7 cellular contexts compared by ENCODE assay signal in genomic region chr1:100868364-100868995, GRCh38. TPM values are rescaled to one million over a fixed set of nuclear protein-coding genes. Genes with fewer than 3 reads are reported as not detected.
DNase-seq lines count a peak whose midpoint lies in the region; ATAC-seq, FAIRE-seq and TF ChIP-seq lines count a peak whose summit lies in the region.

No MANE protein-coding gene starts in this region.

- H3K4me3 ChIP-seq in kidney (ENCODE audit: low read length in 2 of 2) = peak overlapping the region in 1 of 2 donors; percentile 3

- no peaks in the 10 kb centered on the region for H3K9me3 ChIP-seq in kidney (ENCODE audit: control insufficient read depth in 1 of 2, low read length in 2 of 2)

- intact Hi-C loops in kidney (cut with DNase I) = no loop called here

- no peak overlapping the region for H3K9ac ChIP-seq in kidney (ENCODE audit: low read length in 2 of 2)

- H3K4me1 ChIP-seq in kidney (ENCODE audit: control insufficient read depth in 1 of 2, insufficient read depth in 1 of 2, low read depth in 1 of 2, low read length in 2 of 2) = no peaks in the 10 kb centered on the region

- ATAC-seq in HG03342 (IDR thresholded peaks at IDR 0.05; ENCODE audit: unreplicated experiment) = no peak

- peak; percentile 69 for TF ChIP-seq CTCF in kidney (IDR thresholded peaks at IDR 0.05; ENCODE audit: borderline replicate concordance, extremely low read depth, insufficient read depth)

- FAIRE-seq in kidney (lab: Jason Lieb, UNC) = peak; percentile 99

- no peak overlapping the region for H3K27ac ChIP-seq in kidney (ENCODE audit: low read depth in 2 of 2, low read length in 2 of 2)

- DNase-seq in GM03348 (ENCODE audit: low spot score) = peak; percentile 18
- DNase-seq in LoVo (ENCODE audit: low spot score) = peak; percentile 46
- DNase-seq in amniotic epithelial cell (ENCODE audit: low read depth) = peak; percentile 71
- DNase-seq in kidney = no peak
- DNase-seq in epidermal melanocyte (ENCODE audit: insufficient read length, low spot score) = no peak
- DNase-seq in stimulated activated CD8-positive, alpha-beta memory T cell treated with anti-CD3 and anti-CD28 coated beads, Interleukin-4, amount 100 ng/mL, for 48 hours = no peak

- H3K36me3 ChIP-seq in kidney (ENCODE audit: control insufficient read depth in 1 of 2, insufficient read depth in 2 of 2, low read length in 2 of 2) = no peaks in the 10 kb centered on the region

RNA-seq across cellular contexts. Expression of gene EXTL2, which starts 26.2 kb away (rescaled TPM):
- total RNA-seq in kidney = 10.5 TPM
- 11.3 TPM for polyA plus RNA-seq in kidney (ENCODE audit: insufficient read depth, low read depth, low replicate concordance)

RNA-seq across cellular contexts. Expression of gene SLC30A7, which starts 27.4 kb away (rescaled TPM):
- total RNA-seq in kidney = 40.2 TPM
- polyA plus RNA-seq in kidney (ENCODE audit: insufficient read depth, low read depth, low replicate concordance) = 4.4 TPM

Comparison
In these comparisons a context has a peak if more than half of its experiments do, and no peak if none do; other contexts are left out.
1. DNase-seq: peak in GM03348 (single experiment), LoVo (single experiment) and amniotic epithelial cell (single experiment); none in kidney (single experiment), epidermal melanocyte (single experiment) and stimulated activated CD8-positive, alpha-beta memory T cell treated with anti-CD3 and anti-CD28 coated beads, Interleukin-4, amount 100 ng/mL, for 48 hours (single experiment).